Comparison of ENCODE assay signal across 20 cellular contexts in the genomic region with DNA sequence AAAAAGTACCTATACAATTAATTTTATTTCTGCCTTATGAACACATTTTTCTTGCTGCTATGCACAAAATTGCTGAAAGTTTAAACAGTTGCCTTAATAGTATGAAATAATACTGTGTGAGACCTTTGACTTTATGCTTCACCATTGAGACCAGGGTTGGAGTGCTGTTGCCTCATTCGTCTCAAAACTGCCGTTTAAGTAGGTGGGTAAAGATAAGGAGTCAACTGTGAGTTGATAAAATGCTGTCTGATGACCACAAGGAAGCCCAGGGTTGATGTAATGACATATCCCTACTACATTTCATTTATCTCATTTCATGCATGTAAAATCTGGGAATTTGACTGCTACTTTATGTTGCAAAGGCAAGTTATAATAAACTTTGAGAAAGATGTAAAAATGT.
"Had no signal": no experiment of that assay in that cellular context is flagged by ENCODE, and none has a peak within 500 bp of the region (broad histone marks: within the 10 kb centered on the region; RNA-seq: fewer than 3 reads in every experiment).

No MANE protein-coding gene starts in this region.

- H3K4me1 ChIP-seq: left ventricle myocardium inferior, lower lobe of right lung, suprapubic skin, thyroid gland had no signal

- H3K36me3 ChIP-seq: left ventricle myocardium inferior, lower lobe of right lung, neutrophil, suprapubic skin, thyroid gland had no signal

- H3K27ac Mint-ChIP-seq: dendritic cell treated with granulocyte-macrophage colony-stimulating factor and Interleukin-4, amounts not matched to agents 40 ng/mL and 50 ng/mL, for 4 days; memory B cell; naive B cell; nephron progenitor cell; stimulated activated effector memory CD8-positive, alpha-beta T cell treated with anti-CD3 and anti-CD28 coated beads, Interleukin-12 subunit alpha, Interleukin-12 subunit beta, amount 100 ng/mL, for 72 hours; type B pancreatic cell had no signal

- H3K4me2 ChIP-seq: hepatocyte had no signal

- H3K36me3 Mint-ChIP-seq: stimulated activated effector memory CD8-positive, alpha-beta T cell treated with anti-CD3 and anti-CD28 coated beads, Interleukin-12 subunit alpha, Interleukin-12 subunit beta, amount 100 ng/mL, for 72 hours had no signal

- H3K4me3 Mint-ChIP-seq: dendritic cell treated with granulocyte-macrophage colony-stimulating factor and Interleukin-4, amounts not matched to agents 40 ng/mL and 50 ng/mL, for 4 days; effector memory CD8-positive, alpha-beta T cell; memory B cell; naive B cell; nephron progenitor cell; stimulated activated effector memory CD8-positive, alpha-beta T cell treated with anti-CD3 and anti-CD28 coated beads, Interleukin-12 subunit alpha, Interleukin-12 subunit beta, amount 100 ng/mL, for 72 hours; type B pancreatic cell had no signal

- H3K27ac ChIP-seq: hepatocyte, left ventricle myocardium inferior, lower lobe of right lung, neutrophil, suprapubic skin, thyroid gland had no signal

- DNase-seq: effector memory CD8-positive, alpha-beta T cell; head of caudate nucleus; kidney; left cardiac atrium; left ventricle myocardium inferior; lower lobe of right lung; naive B cell; nephron progenitor cell; small intestine; stimulated activated CD4-positive, alpha-beta T cell treated with anti-CD3 and anti-CD28 coated beads, Interleukin-2, amount 100 ng/mL, for 48 hours; stimulated activated CD8-positive, alpha-beta memory T cell treated with anti-CD3 and anti-CD28 coated beads, Interleukin-4, amount 100 ng/mL, for 48 hours; stimulated activated naive CD8-positive, alpha-beta T cell treated with anti-CD3 and anti-CD28 coated beads, Interleukin-15, Interleukin-2, amounts not matched to agents 100 U/mL and 50 U/mL, for 24 hours; thyroid gland had no signal

- H3K4me3 ChIP-seq: hepatocyte, left ventricle myocardium inferior, lower lobe of right lung, suprapubic skin, thyroid gland had no signal

- H2AFZ ChIP-seq: hepatocyte had no signal

- H3K27me3 Mint-ChIP-seq: dendritic cell treated with granulocyte-macrophage colony-stimulating factor and Interleukin-4, amounts not matched to agents 40 ng/mL and 50 ng/mL, for 4 days; effector memory CD8-positive, alpha-beta T cell; memory B cell; naive B cell; type B pancreatic cell had no signal

- H3K9me3 ChIP-seq: left ventricle myocardium inferior, lower lobe of right lung, neutrophil, suprapubic skin, thyroid gland had no signal

- H3K27me3 ChIP-seq: hepatocyte, neutrophil, suprapubic skin, thyroid gland had no signal

- ATAC-seq: effector memory CD8-positive, alpha-beta T cell; left cardiac atrium; lower lobe of right lung; stimulated activated effector memory CD8-positive, alpha-beta T cell treated with anti-CD3 and anti-CD28 coated beads, Interleukin-12 subunit alpha, Interleukin-12 subunit beta, amount 100 ng/mL, for 72 hours; stimulated activated naive CD8-positive, alpha-beta T cell treated with anti-CD3 and anti-CD28 coated beads, Interleukin-15, Interleukin-2, amounts not matched to agents 100 U/mL and 50 U/mL, for 24 hours had no signal

- H3K9me3 Mint-ChIP-seq: dendritic cell treated with granulocyte-macrophage colony-stimulating factor and Interleukin-4, amounts not matched to agents 40 ng/mL and 50 ng/mL, for 4 days; effector memory CD8-positive, alpha-beta T cell; memory B cell; stimulated activated effector memory CD8-positive, alpha-beta T cell treated with anti-CD3 and anti-CD28 coated beads, Interleukin-12 subunit alpha, Interleukin-12 subunit beta, amount 100 ng/mL, for 72 hours had no signal
